Comparison of ENCODE assay signal across 10 cellular contexts in genomic region chr6:53796451-53796780, GRCh38. TPM values are rescaled to one million over a fixed set of nuclear protein-coding genes. Genes with fewer than 3 reads are reported as not detected.
DNase-seq lines count a peak whose midpoint lies in the region; ATAC-seq, FAIRE-seq and TF ChIP-seq lines count a peak whose summit lies in the region.
"Had no signal": no experiment of that assay in that cellular context is flagged by ENCODE, and none has a peak within 500 bp of the region (broad histone marks: within the 10 kb centered on the region; RNA-seq: fewer than 3 reads in every experiment).

No MANE protein-coding gene starts in this region.

- peak overlapping the region; percentile 94 for H3K4me3 Mint-ChIP-seq in activated naive CD4-positive, alpha-beta T cell treated with anti-CD3 and anti-CD28 coated beads, Interleukin-2, amount 50 U/mL, for 24 hours

- H3K36me3 Mint-ChIP-seq in activated naive CD4-positive, alpha-beta T cell treated with anti-CD3 and anti-CD28 coated beads, Interleukin-2, amount 50 U/mL, for 24 hours, result no peaks in the 10 kb centered on the region

- no peaks in the 10 kb centered on the region for H4K20me1 ChIP-seq in GM12878 (ENCODE audit: control insufficient read depth, insufficient read depth)

- RAD21 ChIA-PET in GM12878 (lab: Charles Lee; ENCODE audit: unreplicated experiment), result no interaction called here

- H2AFZ ChIP-seq in GM12878 (ENCODE audit: control insufficient read depth, low read depth, low read length), result no peak overlapping the region

- TF ChIP-seq CTCF in GM12878 (IDR thresholded peaks at IDR 0.05 in 2 of 3, conservative IDR thresholded peaks at IDR 0.05 in 1 of 3; ENCODE audit: control insufficient read depth in 2 of 3, extremely low read depth in 1 of 3, insufficient read depth in 1 of 3, low read depth in 3 of 3, low read length in 3 of 3) (no peak), lung (IDR thresholded peaks at IDR 0.05; ENCODE audit: control extremely low read depth, extremely low read depth) (no peak), tibial nerve (IDR thresholded peaks at IDR 0.05) (no peak)

- H3K27me3 Mint-ChIP-seq in activated naive CD4-positive, alpha-beta T cell treated with anti-CD3 and anti-CD28 coated beads, Interleukin-2, amount 50 U/mL, for 24 hours, result peaks cover 7% of the 10 kb centered on the region

- POLR2A ChIA-PET in GM12878 (lab: Charles Lee), result interaction anchor here (0.6 kb wide), 1 partner anchor 10 kb away, joined by 3 read pairs; no protein-coding TSS in a partner anchor

- CTCF ChIA-PET in GM12878 (lab: Yijun Ruan, JAX), result no interaction called here

- H3K4me1 ChIP-seq in GM12878 (ENCODE audit: control insufficient read depth, insufficient read depth, low read length) (peaks cover 7% of the 10 kb centered on the region; the same call in 1 of the 2 replicates), lung (ENCODE audit: control insufficient read depth in 2 of 2, insufficient read depth in 2 of 2, low read length in 2 of 2) (peaks cover 5 to 6% of the 10 kb centered on the region in 2 donors), tibial nerve (peaks cover 0 to 34% (median 3%) of the 10 kb centered on the region in 4 donors)

- no peak overlapping the region for H3K27ac ChIP-seq in GM12878 (ENCODE audit: control insufficient read depth, insufficient read depth)
- no peak overlapping the region for H3K27ac ChIP-seq in lung (ENCODE audit: low read depth in 1 of 2, low read length in 1 of 2)
- peak overlapping the region; percentile 29 to 84 (median 82) for H3K27ac ChIP-seq in tibial nerve
- H3K27ac ChIP-seq: HL-60 had no signal

- no peak for TF ChIP-seq EP300 in GM12878 (IDR thresholded peaks at IDR 0.05; ENCODE audit: borderline replicate concordance in 1 of 2, control insufficient read depth in 1 of 2, low read depth in 2 of 2, low read length in 2 of 2)
- TF ChIP-seq EP300 in tibial nerve (IDR thresholded peaks at IDR 0.05), result no peak

- H3K4me2 ChIP-seq in GM12878 (ENCODE audit: control insufficient read depth, insufficient read depth), result peak overlapping the region; percentile 96; the same call in 1 of the 2 replicates

- H3K79me2 ChIP-seq in GM12878 (ENCODE audit: control insufficient read depth, insufficient read depth, low read length), result no peaks in the 10 kb centered on the region

- BruUV-seq in GM12878 (replicated peaks; lab: Mats Ljungman, UMichigan), result no TSS peak

- peaks cover 0 to 5% of the 10 kb centered on the region in 2 experiments; a peak in 1 of 4 replicates for H3K27me3 ChIP-seq in GM12878 (replicated peaks in 1 of 2; ENCODE audit: control insufficient read depth in 2 of 2, insufficient read depth in 2 of 2, low read length in 1 of 2)
- H3K27me3 ChIP-seq in lung (ENCODE audit: control insufficient read depth, insufficient read depth), result no peaks in the 10 kb centered on the region
- no peaks in the 10 kb centered on the region for H3K27me3 ChIP-seq in tibial nerve

- DNase-seq in activated naive CD4-positive, alpha-beta T cell treated with anti-CD3 and anti-CD28 coated beads, Interleukin-2, amount 50 U/mL, for 16 hours, result no peak
- DNase-seq in GM12878 (ENCODE audit: low read depth, low spot score) (no peak), lung (ENCODE audit: low spot score) (no peak), tibial nerve (ENCODE audit: low spot score in 2 of 2) (no peak), HuH-7 (ENCODE audit: low spot score) (no peak), D341Med (ENCODE audit: low spot score) (no peak)

- ATAC-seq in GM12878, result no peak
- no peak for ATAC-seq in lung (ENCODE audit: insufficient read depth, low FRiP score)
- ATAC-seq in HG03095 (IDR thresholded peaks at IDR 0.05; ENCODE audit: unreplicated experiment), result no peak

- intact Hi-C loops in GM12878 (cut with micrococcal nuclease; ENCODE audit: unreplicated experiment), result loop anchor here (10.0 kb wide), 1 partner anchor 118 kb away; no protein-coding TSS in a partner anchor

- FAIRE-seq in GM12878 (lab: Jason Lieb, UNC), result no peak
- FAIRE-seq: G401.6 had no signal

- H3K36me3 ChIP-seq in GM12878 (ENCODE audit: control insufficient read depth in 2 of 2, insufficient read depth in 2 of 2, low read length in 1 of 2) (no peaks in the 10 kb centered on the region), lung (ENCODE audit: control insufficient read depth in 2 of 2, insufficient read depth in 2 of 2, low read length in 2 of 2) (no peaks in the 10 kb centered on the region), tibial nerve (no peaks in the 10 kb centered on the region)

- no peak for TF ChIP-seq POLR2A in GM12878 (IDR thresholded peaks at IDR 0.05; ENCODE audit: low read depth, low read length)
- no peak for TF ChIP-seq POLR2A in tibial nerve (IDR thresholded peaks at IDR 0.05)

- H3K9me3 Mint-ChIP-seq in activated naive CD4-positive, alpha-beta T cell treated with anti-CD3 and anti-CD28 coated beads, Interleukin-2, amount 50 U/mL, for 24 hours, result no peaks in the 10 kb centered on the region

- in situ Hi-C loops in GM12878 (cut with MboI), result no loop called here

- no peak overlapping the region for H3K27ac Mint-ChIP-seq in activated naive CD4-positive, alpha-beta T cell treated with anti-CD3 and anti-CD28 coated beads, Interleukin-2, amount 50 U/mL, for 24 hours

- WGBS in GM12878 (ENCODE audit: insufficient coverage, insufficient replicate concordance, low lambda C conversion rate, missing lambda C conversion rate), result 88% methylated on average over 3 of the region's 3 CpGs
- 61 to 68% methylated on average over 3 of the region's 3 CpGs for WGBS in lung, 2 donors
- WGBS in tibial nerve, 2 donors, result 27 to 37% methylated on average over 3 of the region's 3 CpGs

- H3K4me3 ChIP-seq in GM12878 (no peak overlapping the region), lung (peak overlapping the region; percentile 66), tibial nerve (peak overlapping the region; percentile 64 to 89 (median 84))

- TF ChIP-seq RAD21 in GM12878 (IDR thresholded peaks at IDR 0.05; ENCODE audit: insufficient read depth, low read depth, low read length), result no peak

- SMC1A ChIA-PET in GM12878 (lab: Charles Lee; ENCODE audit: uncharacterized antibody, unreplicated experiment), result interaction anchor here (0.7 to 2.1 kb wide), 3 partner anchors 10 to 105 kb away, joined by 3 to 7 read pairs (median 4); no protein-coding TSS in a partner anchor

- no peaks in the 10 kb centered on the region for H3K9me3 ChIP-seq in GM12878 (replicated peaks; ENCODE audit: control insufficient read depth, insufficient read depth, low read length)
- H3K9me3 ChIP-seq in lung (ENCODE audit: control insufficient read depth in 2 of 2, insufficient read depth in 1 of 2, low read length in 1 of 2), result no peaks in the 10 kb centered on the region
- no peaks in the 10 kb centered on the region for H3K9me3 ChIP-seq in tibial nerve

- H3K9ac ChIP-seq in GM12878 (ENCODE audit: control insufficient read depth, insufficient read depth, low read length), result no peak overlapping the region

- H3K4me1 Mint-ChIP-seq in activated naive CD4-positive, alpha-beta T cell treated with anti-CD3 and anti-CD28 coated beads, Interleukin-2, amount 50 U/mL, for 24 hours, result peaks cover 13% of the 10 kb centered on the region

TF ChIP-seq in GM12878, 131 proteins besides CTCF, POLR2A, EP300 and RAD21 (continues in another document):
- TF ChIP-seq SMAD1 (IDR thresholded peaks at IDR 0.05; ENCODE audit: low read depth, partially characterized antibody) (no peak), BRCA1 (IDR thresholded peaks at IDR 0.05; ENCODE audit: low read depth, low read length) (no peak), EZH2 (IDR thresholded peaks at IDR 0.05; ENCODE audit: borderline replicate concordance, control insufficient read depth, low read depth, low read length) (no peak), MYB (IDR thresholded peaks at IDR 0.05; ENCODE audit: borderline replicate concordance, low read depth, low read length) (no peak)
- TF ChIP-seq, protein P1, sequence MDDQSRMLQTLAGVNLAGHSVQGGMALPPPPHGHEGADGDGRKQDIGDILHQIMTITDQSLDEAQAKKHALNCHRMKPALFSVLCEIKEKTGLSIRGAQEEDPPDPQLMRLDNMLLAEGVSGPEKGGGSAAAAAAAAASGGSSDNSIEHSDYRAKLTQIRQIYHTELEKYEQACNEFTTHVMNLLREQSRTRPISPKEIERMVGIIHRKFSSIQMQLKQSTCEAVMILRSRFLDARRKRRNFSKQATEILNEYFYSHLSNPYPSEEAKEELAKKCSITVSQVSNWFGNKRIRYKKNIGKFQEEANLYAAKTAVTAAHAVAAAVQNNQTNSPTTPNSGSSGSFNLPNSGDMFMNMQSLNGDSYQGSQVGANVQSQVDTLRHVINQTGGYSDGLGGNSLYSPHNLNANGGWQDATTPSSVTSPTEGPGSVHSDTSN (IDR thresholded peaks at IDR 0.05; ENCODE audit: insufficient replicate concordance, low read depth, low read length), result no peak
- TF ChIP-seq, protein P2, sequence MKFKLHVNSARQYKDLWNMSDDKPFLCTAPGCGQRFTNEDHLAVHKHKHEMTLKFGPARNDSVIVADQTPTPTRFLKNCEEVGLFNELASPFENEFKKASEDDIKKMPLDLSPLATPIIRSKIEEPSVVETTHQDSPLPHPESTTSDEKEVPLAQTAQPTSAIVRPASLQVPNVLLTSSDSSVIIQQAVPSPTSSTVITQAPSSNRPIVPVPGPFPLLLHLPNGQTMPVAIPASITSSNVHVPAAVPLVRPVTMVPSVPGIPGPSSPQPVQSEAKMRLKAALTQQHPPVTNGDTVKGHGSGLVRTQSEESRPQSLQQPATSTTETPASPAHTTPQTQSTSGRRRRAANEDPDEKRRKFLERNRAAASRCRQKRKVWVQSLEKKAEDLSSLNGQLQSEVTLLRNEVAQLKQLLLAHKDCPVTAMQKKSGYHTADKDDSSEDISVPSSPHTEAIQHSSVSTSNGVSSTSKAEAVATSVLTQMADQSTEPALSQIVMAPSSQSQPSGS (IDR thresholded peaks at IDR 0.05; ENCODE audit: low read length), result no peak

RNA-seq across cellular contexts. Expression of gene LRRC1, which starts 1.6 kb away (rescaled TPM):
- 6.3 and 6.6 TPM in 2 replicates for total RNA-seq in GM12878 (2013; cell fraction: nucleolus; rRNA removed)
- total RNA-seq in GM12878 (2014; rRNA removed), result 0.79 and 0.87 TPM in 2 replicates
- total RNA-seq in GM12878 (2014; rRNA removed; fragmentation: Illumina TruSeq; extraction: Trizol), result 0.72 and 0.78 TPM in 2 replicates
- total RNA-seq in GM12878 (2021), result 0.29 and 0.69 TPM in 2 replicates
- polyA plus RNA-seq in GM12878 (2011; ENCODE audit: low read depth), result 0.12 TPM
- polyA plus RNA-seq in GM12878 (2011; rRNA removed), result 9.3 and 10.4 TPM in 2 replicates
- 6.0 TPM in 2 replicates for polyA plus RNA-seq in GM12878 (2011; cell fraction: cytosol; rRNA removed)
- polyA plus RNA-seq in GM12878 (2011; cell fraction: nucleus; rRNA removed), result 26.0 and 27.7 TPM in 2 replicates
- 0.23 and 0.27 TPM in 2 replicates for polyA plus RNA-seq in GM12878 (2012)
- 0.48 and 0.57 TPM in 2 replicates for polyA plus RNA-seq in GM12878 (2014; fragmentation: Illumina TruSeq; extraction: Trizol)
- under 1 TPM; 0.35 to 0.89 TPM for polyA plus RNA-seq in GM12878 (2014; fragmentation: Nextera tagmentation; extraction: Ambion mirVana)
- polyA plus RNA-seq in GM12878 (2014; rRNA removed), result 0.35 and 0.56 TPM in 2 replicates
- under 1 TPM; 0.42 to 0.52 TPM for polyA plus RNA-seq in GM12878 (2016; fragmentation: Nextera tagmentation; extraction: Ambion mirVana)
- polyA minus RNA-seq in GM12878 (2011; rRNA and poly(A)+ RNA removed), result 7.2 and 11.3 TPM in 2 replicates
- polyA minus RNA-seq in GM12878 (2011; cell fraction: cytosol; rRNA and poly(A)+ RNA removed), result 2.4 and 2.7 TPM in 2 replicates
- 12.2 and 14.1 TPM in 2 replicates for polyA minus RNA-seq in GM12878 (2011; cell fraction: nucleus; rRNA and poly(A)+ RNA removed)
- total RNA-seq in lung, result 10 to 100 TPM; 11.0 to 19.9 TPM
- polyA plus RNA-seq in lung, result 1 to 10 TPM; 4.8 to 8.9 TPM
- 10 to 100 TPM; 22.8 to 50.0 (median 39.6) TPM for total RNA-seq in tibial nerve

Comparison
In these comparisons a context has a peak if more than half of its experiments do, and no peak if none do; other contexts are left out.
1. H3K27ac ChIP-seq: peak in tibial nerve (4 of 4); none in GM12878 (single experiment) and lung (0 of 2).